ENCODE assay signal across 24 cellular contexts in the genomic region with DNA sequence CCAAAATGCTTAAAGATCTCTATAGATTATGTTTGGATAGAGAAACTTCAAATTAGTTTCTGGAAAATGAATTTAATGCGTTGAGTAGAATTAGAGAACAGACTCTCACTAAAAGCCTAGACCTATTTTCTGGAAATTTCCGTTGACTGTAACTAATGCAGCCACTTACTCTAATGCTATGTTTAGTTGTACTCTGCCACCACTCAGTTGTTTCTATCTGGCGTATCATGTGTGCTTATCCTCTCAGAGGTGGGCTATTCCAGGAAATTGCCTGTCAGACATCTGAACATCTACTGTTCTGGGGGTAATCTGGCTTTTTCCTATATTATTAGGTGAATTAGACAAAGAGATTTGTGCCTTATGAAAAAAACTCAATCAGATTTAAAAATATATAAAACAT.
"Had no signal": no experiment of that assay in that cellular context is flagged by ENCODE, and none has a peak within 500 bp of the region (broad histone marks: within the 10 kb centered on the region; RNA-seq: fewer than 3 reads in every experiment).

No MANE protein-coding gene starts in this region.

- H3K27ac ChIP-seq: colonic mucosa, coronary artery, epithelial cell of prostate, esophagus muscularis mucosa, esophagus squamous epithelium, foreskin keratinocyte, gastrocnemius medialis, gastroesophageal sphincter, heart left ventricle, heart right ventricle had no signal

- H3K36me3 ChIP-seq: colonic mucosa, esophagus muscularis mucosa, esophagus squamous epithelium, gastrocnemius medialis, gastroesophageal sphincter, heart left ventricle, heart right ventricle had no signal

- H3K27me3 ChIP-seq: colonic mucosa, dorsolateral prefrontal cortex, esophagus muscularis mucosa, esophagus squamous epithelium, foreskin keratinocyte, gastrocnemius medialis, heart left ventricle, heart right ventricle had no signal

- H3K9me3 ChIP-seq: colonic mucosa, esophagus muscularis mucosa, esophagus squamous epithelium, gastrocnemius medialis, gastroesophageal sphincter, heart left ventricle, heart right ventricle had no signal

- DNase-seq: colonic mucosa; cortex of kidney; dermis blood vessel endothelial cell; dorsolateral prefrontal cortex; effector CD4-positive, alpha-beta T cell; effector CD8-positive, alpha-beta T cell; effector memory CD4-positive, alpha-beta T cell; effector memory CD8-positive, alpha-beta T cell; endodermal cell; erythroblast; esophagus squamous epithelium; foreskin fibroblast; foreskin keratinocyte; foreskin melanocyte; gastrocnemius medialis; glutamatergic neuron; head of caudate nucleus; heart left ventricle; heart right ventricle had no signal

- H3K4me3 ChIP-seq: colonic mucosa, coronary artery, dorsolateral prefrontal cortex, esophagus muscularis mucosa, esophagus squamous epithelium, gastrocnemius medialis, gastroesophageal sphincter, heart left ventricle, heart right ventricle had no signal

- ATAC-seq: effector memory CD8-positive, alpha-beta T cell; esophagus mucosa; foreskin keratinocyte; gastrocnemius medialis; gastroesophageal sphincter; heart left ventricle; heart right ventricle had no signal

- H3K4me1 ChIP-seq: colonic mucosa, esophagus muscularis mucosa, esophagus squamous epithelium, foreskin keratinocyte, gastrocnemius medialis, gastroesophageal sphincter, heart left ventricle, heart right ventricle had no signal
